Comparison of ENCODE assay signal across 35 cellular contexts in the genomic region with DNA sequence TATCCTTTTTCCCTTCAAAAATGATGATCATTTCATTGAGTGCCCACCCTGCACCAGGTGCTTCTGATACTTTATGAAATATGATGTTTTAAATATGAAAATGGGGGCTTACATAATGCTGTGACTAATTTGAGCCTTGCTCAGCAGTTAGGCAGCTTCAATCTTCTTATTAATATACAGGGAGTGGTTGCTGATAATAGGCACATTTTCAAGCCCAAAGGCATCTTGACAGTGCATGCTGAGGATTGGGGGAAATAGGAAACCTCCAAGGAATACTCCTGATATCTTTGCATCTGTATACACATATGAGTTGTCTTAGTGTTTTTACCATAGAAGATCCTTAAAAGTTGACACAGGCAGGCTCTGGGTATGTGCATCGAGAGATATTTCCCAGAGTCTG.
"Had no signal": no experiment of that assay in that cellular context is flagged by ENCODE, and none has a peak within 500 bp of the region (broad histone marks: within the 10 kb centered on the region; RNA-seq: fewer than 3 reads in every experiment).

No MANE protein-coding gene starts in this region.

- H3K4me2 ChIP-seq: KMS-11 had no signal

- H3K27ac ChIP-seq: KMS-11 had no signal

- H3K36me3 ChIP-seq: MG63 had no signal

- H3K27me3 ChIP-seq: MG63 had no signal

- H3K9ac ChIP-seq: KMS-11 had no signal

- DNase-seq: Karpas-422, Kasumi-1, KG1, MG63, MM.1S, MV-4-11, NCI-H1048, NCI-H1092, NCI-H1092 treated with DMSO at 0.1 percent for 48 hours, NCI-H1105, NCI-H1105 treated with DMSO at 0.1 percent for 48 hours, NCI-H1417, NCI-H1417 treated with DMSO at 0.1 percent for 48 hours, NCI-H1436, NCI-H1436 treated with DMSO at 0.1 percent for 48 hours, NCI-H146, NCI-H1694, NCI-H1694 treated with DMSO at 0.1 percent for 48 hours, NCI-H187, NCI-H187 treated with DMSO at 0.1 percent for 48 hours, NCI-H1930, NCI-H2029, NCI-H2029 treated with DMSO at 0.1 percent for 48 hours, NCI-H2081, NCI-H2081 treated with DMSO at 0.1 percent for 48 hours, NCI-H2171, NCI-H2171 treated with DMSO at 0.1 percent for 48 hours, NCI-H2227 treated with DMSO at 0.1 percent for 48 hours, NCI-H226, NCI-H345, NCI-H446, NCI-H446 treated with DMSO at 0.1 percent for 48 hours, NCI-H510A, NCI-H510A treated with DMSO at 0.1 percent for 48 hours had no signal

- H3K9me3 ChIP-seq: MG63 had no signal

- H3K4me3 ChIP-seq: MG63 had no signal
